Comparison of ENCODE assay signal across 1 cellular context in the genomic region with DNA sequence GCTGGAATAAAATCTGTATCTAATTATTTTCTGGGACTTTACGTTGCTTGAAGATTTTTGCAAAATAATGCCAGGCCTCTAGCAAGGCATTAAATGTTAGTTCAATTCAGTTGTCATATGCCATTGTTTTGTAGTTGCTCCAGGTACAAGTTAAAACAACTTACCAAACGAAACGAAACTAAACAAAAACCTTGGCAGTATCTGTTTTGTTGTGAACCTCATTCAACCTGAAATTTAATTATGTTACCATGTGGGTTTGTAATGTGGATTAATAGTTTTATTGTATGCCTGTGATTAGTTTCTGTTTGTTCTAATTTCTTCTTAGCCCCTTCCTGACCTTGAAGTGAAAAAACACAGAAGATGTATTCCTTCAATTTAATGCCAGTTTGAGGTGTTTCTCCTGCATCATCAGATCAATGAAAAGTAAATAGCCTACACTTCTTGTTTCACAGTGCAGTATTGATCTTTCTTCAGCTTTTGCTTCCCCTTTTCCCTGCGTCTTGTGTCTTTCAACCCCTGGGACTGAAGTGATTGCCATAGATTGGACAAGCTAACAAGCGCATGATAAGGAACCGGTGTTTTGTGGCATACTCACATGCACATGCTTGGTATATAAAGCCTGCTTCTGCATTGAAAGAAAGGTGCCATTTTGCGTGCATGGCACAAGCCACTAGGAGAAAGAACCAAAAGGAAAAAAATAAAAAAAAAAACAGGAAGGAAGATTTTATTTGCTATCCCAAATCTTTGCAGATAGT.
TF ChIP-seq lines count a peak whose summit lies in the region.

No MANE protein-coding gene starts in this region.

TF ChIP-seq in IMR-90, 13 proteins besides CTCF, POLR2A, EP300 and RAD21 (continued from another document):
- TF ChIP-seq, protein P1, sequence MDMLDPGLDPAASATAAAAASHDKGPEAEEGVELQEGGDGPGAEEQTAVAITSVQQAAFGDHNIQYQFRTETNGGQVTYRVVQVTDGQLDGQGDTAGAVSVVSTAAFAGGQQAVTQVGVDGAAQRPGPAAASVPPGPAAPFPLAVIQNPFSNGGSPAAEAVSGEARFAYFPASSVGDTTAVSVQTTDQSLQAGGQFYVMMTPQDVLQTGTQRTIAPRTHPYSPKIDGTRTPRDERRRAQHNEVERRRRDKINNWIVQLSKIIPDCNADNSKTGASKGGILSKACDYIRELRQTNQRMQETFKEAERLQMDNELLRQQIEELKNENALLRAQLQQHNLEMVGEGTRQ (IDR thresholded peaks at IDR 0.05; ENCODE audit: low read depth, low read length) = no peak
- TF ChIP-seq MAZ (IDR thresholded peaks at IDR 0.05; ENCODE audit: borderline replicate concordance, low read depth, low read length) (no peak), CEBPB (IDR thresholded peaks at IDR 0.05; ENCODE audit: low read depth, low read length) (no peak)
